In genomic region chr5:52838306-52839015, GRCh38 we compare ENCODE assay signal across 1 cellular context.
TF ChIP-seq lines count a peak whose summit lies in the region.

No MANE protein-coding gene starts in this region.

TF ChIP-seq in HEK293, 187 proteins besides CTCF, POLR2A, EP300 and RAD21 (continued from another document):
- TF ChIP-seq PRDM6 (tag by site-specific recombination; IDR thresholded peaks at IDR 0.05) (peak; percentile 73), ZNF645 (tag by site-specific recombination; IDR thresholded peaks at IDR 0.05) (no peak), ZNF24 (tag by site-specific recombination; IDR thresholded peaks at IDR 0.05) (no peak), BCL11A (tag by site-specific recombination; IDR thresholded peaks at IDR 0.05; ENCODE audit: low read depth) (no peak), ZBTB1 (tag by site-specific recombination; IDR thresholded peaks at IDR 0.05) (no peak), OSR2 (tag by site-specific recombination; IDR thresholded peaks at IDR 0.05) (0 out of 2 replicates have a peak, but pooled peaks have one; percentile 12), SP7 (tag by site-specific recombination; IDR thresholded peaks at IDR 0.05) (peak; percentile 59), ZNF549 (tag by site-specific recombination; IDR thresholded peaks at IDR 0.05) (no peak), INSM2 (tag by site-specific recombination; IDR thresholded peaks at IDR 0.05) (0 out of 2 replicates have a peak, but pooled peaks have one; percentile 16), MYNN (tag by site-specific recombination; IDR thresholded peaks at IDR 0.05; ENCODE audit: borderline replicate concordance) (no peak)
TF ChIP-seq in HEK293: peak in this region for 7.
